In genomic region chr1:44217809-44218410, GRCh38 we compare ENCODE assay signal across 8 cellular contexts. TPM values are rescaled to one million over a fixed set of nuclear protein-coding genes. Genes with fewer than 3 reads are reported as not detected.
DNase-seq lines count a peak whose midpoint lies in the region; ATAC-seq, FAIRE-seq and TF ChIP-seq lines count a peak whose summit lies in the region.

No MANE protein-coding gene starts in this region.

- in situ Hi-C loops in GM23248 (cut with MboI), result no loop called here

- H3K4me1 ChIP-seq in GM23248 (ENCODE audit: insufficient read depth), result 0 out of 2 replicates have a peak, but pooled peaks cover 12% of the 10 kb centered on the region

- peak; percentile 75 for DNase-seq in AG08396 (ENCODE audit: low spot score)
- DNase-seq in GM23248, result peak; percentile 75
- peak; percentile 87 for DNase-seq in NCI-H2227 (lab: John Stamatoyannopoulos, UW; ENCODE audit: unreplicated experiment)
- peak; percentile 34 to 61 (median 52) for DNase-seq in activated CD4-positive, CD25-positive, alpha-beta regulatory T cell (lab: John Stamatoyannopoulos, UW)
- DNase-seq in bronchial epithelial cell (ENCODE audit: low read depth), result peak; percentile 53
- DNase-seq in islet precursor cell, result peak; percentile 91
- DNase-seq in stimulated activated CD4-positive, alpha-beta T cell treated with anti-CD3 and anti-CD28 coated beads, Interleukin-1b, Interleukin-23, amount 100 ng/mL, for 24 hours (ENCODE audit: low read depth in 4 of 4, low spot score in 1 of 4), result peak; percentile 42 to 62 (median 58)

- ATAC-seq in GM21825 (IDR thresholded peaks at IDR 0.05; ENCODE audit: unreplicated experiment), result no peak

- no peaks in the 10 kb centered on the region for H3F3A ChIP-seq in GM23248 (ENCODE audit: insufficient read depth)

- 73 to 75% methylated on average over 4 of the region's 4 CpGs for WGBS in GM23248 (ENCODE audit: low coverage in 1 of 2, low lambda C conversion rate in 2 of 2, missing lambda C conversion rate in 2 of 2), 2 experiments

- peak; percentile 97 for FAIRE-seq in bronchial epithelial cell (lab: Jason Lieb, UNC)

- TF ChIP-seq CTCF in bronchial epithelial cell (IDR thresholded peaks at IDR 0.05; ENCODE audit: insufficient read depth, low read length, severe bottlenecking), result peak; percentile 96

- no peak overlapping the region for H3K9ac ChIP-seq in GM23248

- H3K27ac ChIP-seq in GM23248, result no peak overlapping the region

- H3K9me2 ChIP-seq in GM23248 (ENCODE audit: insufficient read depth), result no peaks in the 10 kb centered on the region

- H3K27me3 ChIP-seq in GM23248 (replicated peaks; ENCODE audit: insufficient read depth), result no peaks in the 10 kb centered on the region
- no peaks in the 10 kb centered on the region for H3K27me3 ChIP-seq in bronchial epithelial cell (ENCODE audit: control insufficient read depth, insufficient read depth, low read length)

- H3K36me3 ChIP-seq in GM23248 (ENCODE audit: low read depth) (peaks cover 5% of the 10 kb centered on the region; the same call in 1 of the 2 replicates), bronchial epithelial cell (ENCODE audit: control insufficient read depth, insufficient read depth, low read length) (peaks cover 23% of the 10 kb centered on the region)

- H2AFZ ChIP-seq in GM23248, result no peak overlapping the region

- H3K4me3 ChIP-seq in GM23248, result no peak overlapping the region
- no peak overlapping the region for H3K4me3 ChIP-seq in bronchial epithelial cell (ENCODE audit: low read depth, low read length)

- H3K4me2 ChIP-seq in GM23248 (ENCODE audit: unreplicated experiment), result no peak overlapping the region

- peaks cover 8% of the 10 kb centered on the region for H3K79me2 ChIP-seq in GM23248 (ENCODE audit: insufficient read depth)

- H4K20me1 ChIP-seq in GM23248 (ENCODE audit: insufficient read depth), result no peaks in the 10 kb centered on the region

- no peaks in the 10 kb centered on the region for H3K9me3 ChIP-seq in GM23248 (ENCODE audit: low read depth)

RNA-seq across cellular contexts. Expression of gene DMAP1, which starts 4.6 kb away (rescaled TPM):
- 9.6 and 16.0 TPM in 2 replicates for total RNA-seq in GM23248 (2014; rRNA removed; shearing (Covaris generic))
- polyA plus RNA-seq in GM23248 (2016; fragmentation: Nextera tagmentation; extraction: Ambion mirVana), result 30.5 and 32.7 TPM in 2 replicates
- total RNA-seq in bronchial epithelial cell, result 17.9 and 21.9 TPM in 2 replicates
